Comparison of ENCODE assay signal across 9 cellular contexts in genomic region chr10:56622335-56622973, GRCh38.
A peak's percentile ranks its signal among the peaks of the same experiment; 100 is the strongest.
DNase-seq lines count a peak whose midpoint lies in the region; ATAC-seq and TF ChIP-seq lines count a peak whose summit lies in the region.
"Had no signal": no experiment of that assay in that cellular context is flagged by ENCODE, and none has a peak within 500 bp of the region (broad histone marks: within the 10 kb centered on the region; RNA-seq: fewer than 3 reads in every experiment).

No MANE protein-coding gene starts in this region.

- peak; percentile 4 to 29 for DNase-seq in NOMO-1 (lab: John Stamatoyannopoulos, UW; ENCODE audit: unreplicated experiment in 2 of 2)
- DNase-seq in NOMO-1 treated with dmso at 0.1 percent for 144 hours (lab: John Stamatoyannopoulos, UW; ENCODE audit: unreplicated experiment): no peak
- peak; percentile 8 for DNase-seq in NCI-H345 (lab: John Stamatoyannopoulos, UW)
- peak; percentile 18 for DNase-seq in medulla oblongata (ENCODE audit: extremely low spot score)
- no peak for DNase-seq in prostate gland (ENCODE audit: low spot score)
- DNase-seq in uterus: no peak
- no peak for DNase-seq in progenitor cell of endocrine pancreas (ENCODE audit: low spot score, unreplicated experiment)

- no peaks in the 10 kb centered on the region for H3K9me3 Mint-ChIP-seq in progenitor cell of endocrine pancreas (ENCODE audit: low read depth)

- H3K27ac Mint-ChIP-seq in progenitor cell of endocrine pancreas: no peak overlapping the region

- TF ChIP-seq POLR2A in prostate gland (IDR thresholded peaks at IDR 0.05) (no peak), uterus (IDR thresholded peaks at IDR 0.05) (no peak)

- no peak overlapping the region for H3K4me3 ChIP-seq in prostate gland
- H3K4me3 ChIP-seq in uterus: peak overlapping the region in 1 of 2 donors; percentile 33

- WGBS in prostate gland: 77% methylated on average over 2 of the region's 2 CpGs

- H3K36me3 Mint-ChIP-seq in progenitor cell of endocrine pancreas (ENCODE audit: insufficient read depth): no peaks in the 10 kb centered on the region

- H3K4me1 Mint-ChIP-seq in progenitor cell of endocrine pancreas (ENCODE audit: low read depth): peaks cover 14% of the 10 kb centered on the region

- intact Hi-C loops in prostate gland (cut with DNase I) (no loop called here), uterus (cut with DNase I; ENCODE audit: low total_unique reads) (no loop called here)

- H3K27me3 Mint-ChIP-seq in progenitor cell of endocrine pancreas: no peaks in the 10 kb centered on the region

- H3K27me3 ChIP-seq in prostate gland (replicated peaks; ENCODE audit: insufficient read depth) (no peaks in the 10 kb centered on the region), uterus (no peaks in the 10 kb centered on the region)

- ATAC-seq in HG02678 (IDR thresholded peaks at IDR 0.05; ENCODE audit: unreplicated experiment): peak; percentile 78

- H3K36me3 ChIP-seq in prostate gland (no peaks in the 10 kb centered on the region), uterus (no peaks in the 10 kb centered on the region)

- TF ChIP-seq CTCF in prostate gland (IDR thresholded peaks at IDR 0.05): no peak
- no peak for TF ChIP-seq CTCF in uterus (IDR thresholded peaks at IDR 0.05)
- TF ChIP-seq CTCF in progenitor cell of endocrine pancreas (IDR thresholded peaks at IDR 0.05; ENCODE audit: unreplicated experiment): no peak

- no peak overlapping the region for H3K4me3 Mint-ChIP-seq in progenitor cell of endocrine pancreas (ENCODE audit: low read depth)

- H3K9me3 ChIP-seq in prostate gland (no peaks in the 10 kb centered on the region), uterus (no peaks in the 10 kb centered on the region)

- H3K4me1 ChIP-seq in prostate gland (replicated peaks) (no peaks in the 10 kb centered on the region), uterus (no peaks in the 10 kb centered on the region)

- H3K27ac ChIP-seq in prostate gland (no peak overlapping the region), uterus (peak overlapping the region in 1 of 2 donors; percentile 12)
- H3K27ac ChIP-seq: C4-2B had no signal

Comparison
In these comparisons a context has a peak if more than half of its experiments do, and no peak if none do; other contexts are left out.
1. DNase-seq: peak in NOMO-1 (2 of 2), NCI-H345 (single experiment) and medulla oblongata (single experiment); none in NOMO-1 treated with dmso at 0.1 percent for 144 hours (single experiment), prostate gland (single experiment), uterus (0 of 2) and progenitor cell of endocrine pancreas (single experiment).